ENCODE assay signal across 8 cellular contexts in the genomic region with DNA sequence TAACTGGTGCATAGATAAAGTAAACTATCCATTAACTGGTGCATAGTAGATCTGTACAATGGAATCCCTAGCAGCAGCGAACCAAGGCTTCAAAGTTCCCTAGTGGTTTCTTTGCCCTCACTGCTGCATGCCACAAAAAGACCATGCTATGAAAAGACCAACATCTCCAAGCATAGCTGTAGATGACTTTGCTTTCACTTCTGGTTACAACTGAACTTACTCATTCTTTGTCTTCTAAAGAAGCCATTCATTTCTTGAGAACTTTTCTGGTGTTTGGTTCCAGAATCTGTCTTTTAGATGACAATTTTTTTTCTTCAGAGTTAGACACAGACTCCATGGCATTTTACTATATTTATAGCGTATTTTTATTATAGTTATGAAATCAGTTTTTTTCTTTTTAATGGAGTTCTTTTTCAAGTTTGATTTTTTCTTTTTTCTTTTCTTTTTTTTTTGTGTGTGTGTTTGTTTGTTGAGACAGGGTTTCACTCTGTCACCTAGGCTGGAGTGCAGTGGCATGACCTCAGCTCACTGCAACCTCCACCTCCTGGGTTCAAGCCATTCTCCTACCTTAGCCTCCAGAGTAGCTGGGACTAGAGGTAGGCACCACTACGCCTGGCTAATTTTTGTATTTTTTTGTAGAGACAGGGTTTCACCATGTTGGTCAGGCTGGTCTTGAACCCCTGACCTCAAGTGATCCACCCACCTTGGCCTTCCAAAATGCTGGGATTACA.
DNase-seq lines count a peak whose midpoint lies in the region; ATAC-seq and TF ChIP-seq lines count a peak whose summit lies in the region.

No MANE protein-coding gene starts in this region.

- peaks cover 33% of the 10 kb centered on the region for H3K4me1 Mint-ChIP-seq in activated naive CD8-positive, alpha-beta T cell treated with anti-CD3 and anti-CD28 coated beads, Interleukin-2, amount 10 ng/mL, durations not matched to agents 7 days and 5 days

- no peaks in the 10 kb centered on the region for H3K9me3 ChIP-seq in HAP-1

- H3K4me3 ChIP-seq in GM12864 (ENCODE audit: low read depth, low read length): peak overlapping the region; percentile 30; the same call in 1 of the 2 replicates
- H3K4me3 ChIP-seq in HAP-1: no peak overlapping the region

- ATAC-seq in GM21381 (IDR thresholded peaks at IDR 0.05; ENCODE audit: unreplicated experiment) (peak; percentile 72), HG03520 (IDR thresholded peaks at IDR 0.05; ENCODE audit: unreplicated experiment) (peak; percentile 78)
- peak; percentile 85 for ATAC-seq in activated naive CD8-positive, alpha-beta T cell treated with anti-CD3 and anti-CD28 coated beads, Interleukin-2, amount 10 ng/mL, durations not matched to agents 7 days and 5 days (ENCODE audit: low read depth)

- TF ChIP-seq CTCF in GM12864 (IDR thresholded peaks at IDR 0.05; ENCODE audit: low read depth, low read length, missing control alignments): no peak

- no peaks in the 10 kb centered on the region for H3K4me1 ChIP-seq in HAP-1

- POLR2A ChIA-PET in activated naive CD8-positive, alpha-beta T cell treated with anti-CD3 and anti-CD28 coated beads, Interleukin-2, amount 10 ng/mL, durations not matched to agents 7 days and 5 days (lab: Charles Lee): interaction anchor here (0.6 kb wide), 1 partner anchor 457 kb away, joined by 3 read pairs; no protein-coding TSS in a partner anchor

- peaks cover 3% of the 10 kb centered on the region; the same call in 1 of the 2 replicates for H3K27me3 ChIP-seq in HAP-1 (ENCODE audit: low read depth)

- H3K36me3 ChIP-seq in HAP-1 (replicated peaks): no peaks in the 10 kb centered on the region

- peak overlapping the region; percentile 96 for H3K27ac Mint-ChIP-seq in activated naive CD8-positive, alpha-beta T cell treated with anti-CD3 and anti-CD28 coated beads, Interleukin-2, amount 10 ng/mL, durations not matched to agents 7 days and 5 days

- no peaks in the 10 kb centered on the region for H3K27me3 Mint-ChIP-seq in activated naive CD8-positive, alpha-beta T cell treated with anti-CD3 and anti-CD28 coated beads, Interleukin-2, amount 10 ng/mL, durations not matched to agents 7 days and 5 days

- in situ Hi-C loops in HAP-1 (cut with MboI; ENCODE audit: low sequenced_read_pairs): no loop called here

- peaks cover 7% of the 10 kb centered on the region for H3K36me3 Mint-ChIP-seq in activated naive CD8-positive, alpha-beta T cell treated with anti-CD3 and anti-CD28 coated beads, Interleukin-2, amount 10 ng/mL, durations not matched to agents 7 days and 5 days

- H3K4me3 Mint-ChIP-seq in activated naive CD8-positive, alpha-beta T cell treated with anti-CD3 and anti-CD28 coated beads, Interleukin-2, amount 10 ng/mL, durations not matched to agents 7 days and 5 days: peak overlapping the region; percentile 69

- no peak for TF ChIP-seq POLR2A in erythroblast (IDR thresholded peaks at IDR 0.05; ENCODE audit: low read length)

- DNase-seq in GM12864 (ENCODE audit: low read depth) (peak; percentile 77), HAP-1 (ENCODE audit: low spot score in 2 of 2) (no peak), erythroblast (lab: John Stamatoyannopoulos, UW) (no peak), DMS153 treated with DMSO at 0.1 percent for 48 hours (lab: John Stamatoyannopoulos, UW; ENCODE audit: unreplicated experiment) (no peak), DMS153 (lab: John Stamatoyannopoulos, UW) (no peak)
- no peak for DNase-seq in activated naive CD8-positive, alpha-beta T cell treated with anti-CD3 and anti-CD28 coated beads, Interleukin-2, amount 10 ng/mL, durations not matched to agents 7 days and 5 days

- H3K9me3 Mint-ChIP-seq in activated naive CD8-positive, alpha-beta T cell treated with anti-CD3 and anti-CD28 coated beads, Interleukin-2, amount 10 ng/mL, durations not matched to agents 7 days and 5 days: peaks cover 2% of the 10 kb centered on the region
